Comparison of ENCODE assay signal across 19 cellular contexts in the genomic region with DNA sequence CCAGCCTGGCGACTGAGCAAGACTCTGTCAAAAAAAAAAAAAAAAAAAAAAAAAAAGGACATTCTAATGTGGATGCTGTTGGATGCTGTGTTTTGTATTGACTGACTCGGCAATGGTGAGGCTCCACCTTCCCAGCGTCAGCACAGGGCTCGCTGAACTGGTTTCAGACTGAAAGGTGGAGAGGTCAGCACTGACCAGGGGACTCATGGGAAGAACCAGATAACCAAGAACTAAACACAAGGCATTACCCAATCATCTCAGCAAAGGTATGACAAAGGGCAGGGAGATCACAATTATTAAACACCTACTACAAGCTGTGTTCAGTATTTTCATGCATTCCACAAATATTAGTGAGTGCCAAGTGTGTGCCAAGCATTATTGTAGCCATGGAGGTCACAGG.
"Had no signal": no experiment of that assay in that cellular context is flagged by ENCODE, and none has a peak within 500 bp of the region (broad histone marks: within the 10 kb centered on the region; RNA-seq: fewer than 3 reads in every experiment).

No MANE protein-coding gene starts in this region.

- H3K4me1 ChIP-seq: Peyer's patch had no signal

- H3K9me3 ChIP-seq: Peyer's patch, SK-N-SH had no signal

- H3K27me3 ChIP-seq: Peyer's patch had no signal

- H3K4me2 ChIP-seq: SK-N-SH had no signal

- DNase-seq: KBM-7, MV-4-11, NCI-H1048, NCI-H1105, NCI-H1417, NCI-H1436 treated with DMSO at 0.1 percent for 48 hours, NCI-H1694, NCI-H187 treated with DMSO at 0.1 percent for 48 hours, NCI-H2029 treated with DMSO at 0.1 percent for 48 hours, NCI-H2227 treated with DMSO at 0.1 percent for 48 hours, NCI-H524 treated with DMSO at 0.1 percent for 48 hours, NCI-H69, NCI-H774, Peyer's patch, SHP77 treated with DMSO at 0.1 percent for 48 hours, SK-N-SH, SW 1271, T-helper 1 cell had no signal

- H3K27ac ChIP-seq: Peyer's patch had no signal

- ATAC-seq: Right ventricle myocardium inferior had no signal

- H3K4me3 ChIP-seq: Peyer's patch had no signal

- H3K9me2 ChIP-seq: SK-N-SH had no signal

- H3K36me3 ChIP-seq: Peyer's patch had no signal

- H3K9ac ChIP-seq: SK-N-SH had no signal
